In the genomic region with DNA sequence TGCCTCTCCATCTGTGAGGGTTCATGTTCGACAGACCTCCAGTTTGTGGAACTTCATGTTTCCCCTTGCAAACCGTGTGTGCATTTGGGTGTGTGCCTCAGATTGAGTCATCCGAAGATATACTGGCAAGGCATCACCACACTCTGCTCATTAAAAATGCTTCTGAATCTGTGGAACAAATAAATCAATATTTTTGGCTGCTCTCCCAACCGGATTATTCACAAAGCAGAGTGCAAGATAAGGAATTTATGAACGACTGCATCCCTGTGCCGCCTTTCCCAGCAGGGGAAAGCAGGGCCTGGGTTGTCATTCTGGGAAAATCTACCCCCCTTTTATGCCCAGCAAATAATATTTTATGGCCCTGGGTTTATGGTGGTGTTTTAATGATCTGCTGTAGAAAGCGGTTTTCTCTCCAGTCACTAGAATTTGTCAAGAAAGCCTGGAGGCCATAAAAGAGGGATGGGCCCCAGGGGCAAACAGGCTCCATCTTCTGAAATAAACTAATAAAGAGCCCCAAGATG, we compare ENCODE assay signal across 18 cellular contexts. TPM values are rescaled to one million over a fixed set of nuclear protein-coding genes. Genes with fewer than 3 reads are reported as not detected.
DNase-seq lines count a peak whose midpoint lies in the region; ATAC-seq, FAIRE-seq and TF ChIP-seq lines count a peak whose summit lies in the region.
"Had no signal": no experiment of that assay in that cellular context is flagged by ENCODE, and none has a peak within 500 bp of the region (broad histone marks: within the 10 kb centered on the region; RNA-seq: fewer than 3 reads in every experiment).

No MANE protein-coding gene starts in this region.

- TF ChIP-seq CTCF in H1 (IDR thresholded peaks at IDR 0.05; ENCODE audit: control extremely low read depth in 1 of 3, insufficient read depth in 1 of 3, low read depth in 1 of 3, low read length in 3 of 3) (no peak), osteoblast (IDR thresholded peaks at IDR 0.05; ENCODE audit: extremely low read depth, low read depth, low read length) (no peak)

- no peaks in the 10 kb centered on the region for H3K79me2 ChIP-seq in H1 (ENCODE audit: control insufficient read depth in 1 of 2, insufficient read depth in 2 of 2, low read length in 2 of 2)
- H3K79me2 ChIP-seq in osteoblast (ENCODE audit: insufficient read depth, low read length): peaks cover 20% of the 10 kb centered on the region

- no peak overlapping the region for H4K8ac ChIP-seq in H1 (ENCODE audit: extremely low read depth, insufficient read depth, low read length)

- no peak overlapping the region for H3K18ac ChIP-seq in H1 (ENCODE audit: extremely low read depth, low read length)

- H3K9me3 Mint-ChIP-seq in activated T-cell treated with anti-CD3 and anti-CD28 coated beads, Interleukin-2, amount 50 U/mL, for 24 hours: no peaks in the 10 kb centered on the region
- H3K9me3 Mint-ChIP-seq: dendritic cell treated with granulocyte-macrophage colony-stimulating factor and Interleukin-4, amounts not matched to agents 40 ng/mL and 50 ng/mL, for 4 days had no signal

- 87% methylated on average over 7 of the region's 7 CpGs; no CpG with 5 or more reads in 1 of the 2 experiments for WGBS in H1 (ENCODE audit: extremely low coverage in 1 of 2, insufficient coverage in 1 of 2, insufficient read length in 1 of 2, insufficient replicate concordance in 2 of 2, low coverage in 1 of 2, low lambda C conversion rate in 2 of 2, missing lambda C conversion rate in 1 of 2), 2 experiments

- ATAC-seq in GM19397 (IDR thresholded peaks at IDR 0.05; ENCODE audit: unreplicated experiment) (no peak), GM21515 (IDR thresholded peaks at IDR 0.05; ENCODE audit: unreplicated experiment) (no peak), HG03469 (IDR thresholded peaks at IDR 0.05; ENCODE audit: unreplicated experiment) (no peak)

- no peak for TF ChIP-seq EP300 in H1 (IDR thresholded peaks at IDR 0.05; ENCODE audit: borderline replicate concordance in 1 of 2, low read depth in 2 of 2, low read length in 2 of 2)

- H3K14ac ChIP-seq in H1 (ENCODE audit: insufficient read length): no peak overlapping the region

- H3K23ac ChIP-seq in H1 (ENCODE audit: insufficient read length): no peak overlapping the region

- no peak overlapping the region for H3K4ac ChIP-seq in H1 (replicated peaks; ENCODE audit: insufficient read length, low read depth, low read length)

- H3K23me2 ChIP-seq in H1 (ENCODE audit: low read depth, low read length): peaks cover 30% of the 10 kb centered on the region

- H4K20me1 ChIP-seq in H1 (replicated peaks in 1 of 2; ENCODE audit: control insufficient read depth in 1 of 2, insufficient read depth in 2 of 2, low read length in 2 of 2): no peaks in the 10 kb centered on the region
- H4K20me1 ChIP-seq in osteoblast (ENCODE audit: insufficient read depth, low read length): no peaks in the 10 kb centered on the region

- no peak overlapping the region for H3K4me2 ChIP-seq in H1 (ENCODE audit: insufficient read depth in 1 of 2, low read depth in 2 of 2, low read length in 2 of 2)
- H3K4me2 ChIP-seq in osteoblast (ENCODE audit: insufficient read depth, low read length): peak overlapping the region; percentile 6

- H3K4me3 ChIP-seq in H1 (ENCODE audit: extremely low read depth in 1 of 4, insufficient read depth in 2 of 4, low read depth in 3 of 4, low read length in 4 of 4) (no peak overlapping the region), osteoblast (ENCODE audit: insufficient read depth, low read length) (no peak overlapping the region)

- no peak overlapping the region for H3K27ac ChIP-seq in H1 (ENCODE audit: low read depth, low read length)
- H3K27ac ChIP-seq in osteoblast (ENCODE audit: low read depth, low read length): peak overlapping the region; percentile 19

- no peak overlapping the region for H3K27ac Mint-ChIP-seq in activated T-cell treated with anti-CD3 and anti-CD28 coated beads, Interleukin-2, amount 50 U/mL, for 24 hours
- H3K27ac Mint-ChIP-seq: activated naive CD4-positive, alpha-beta T cell treated with anti-CD3 and anti-CD28 coated beads for 36 hours; CD14-positive monocyte; dendritic cell treated with granulocyte-macrophage colony-stimulating factor and Interleukin-4, amounts not matched to agents 40 ng/mL and 50 ng/mL, for 4 days had no signal

- H3K79me1 ChIP-seq in H1 (ENCODE audit: low read depth, low read length): no peaks in the 10 kb centered on the region

- H3K27me3 ChIP-seq in H1 (replicated peaks in 1 of 4; ENCODE audit: control insufficient read depth in 3 of 4, extremely low read depth in 1 of 4, insufficient read depth in 3 of 4, low read length in 3 of 4) (peaks cover 10 to 48% (median 40%) of the 10 kb centered on the region in 4 experiments), osteoblast (ENCODE audit: insufficient read depth, low read length) (no peaks in the 10 kb centered on the region)

- no peak overlapping the region for H3K9ac ChIP-seq in H1 (replicated peaks in 1 of 4; ENCODE audit: extremely low read depth in 1 of 4, low read depth in 3 of 4, low read length in 3 of 4)

- TF ChIP-seq RAD21 in H1 (IDR thresholded peaks at IDR 0.05 in 1 of 2, conservative IDR thresholded peaks at IDR 0.05 in 1 of 2; ENCODE audit: low read depth in 2 of 2, low read length in 2 of 2): no peak

- H3K36me3 ChIP-seq in H1 (ENCODE audit: control insufficient read depth in 2 of 4, insufficient read depth in 4 of 4, low read length in 3 of 4) (no peaks in the 10 kb centered on the region), osteoblast (ENCODE audit: insufficient read depth, low read length) (no peaks in the 10 kb centered on the region)

- no peak overlapping the region for H3K4me3 Mint-ChIP-seq in activated T-cell treated with anti-CD3 and anti-CD28 coated beads, Interleukin-2, amount 50 U/mL, for 24 hours
- H3K4me3 Mint-ChIP-seq: activated naive CD4-positive, alpha-beta T cell treated with anti-CD3 and anti-CD28 coated beads for 36 hours; dendritic cell treated with granulocyte-macrophage colony-stimulating factor and Interleukin-4, amounts not matched to agents 40 ng/mL and 50 ng/mL, for 4 days had no signal

- no peak overlapping the region for H2BK120ac ChIP-seq in H1 (replicated peaks; ENCODE audit: low read depth, low read length)

- no peaks in the 10 kb centered on the region for H3K36me3 Mint-ChIP-seq in activated T-cell treated with anti-CD3 and anti-CD28 coated beads, Interleukin-2, amount 50 U/mL, for 24 hours (ENCODE audit: low read depth)

- TF ChIP-seq POLR2A in H1 (IDR thresholded peaks at IDR 0.05; ENCODE audit: control extremely low read depth in 1 of 2, low read depth in 2 of 2, low read length in 2 of 2): no peak

- no peak overlapping the region for H3K56ac ChIP-seq in H1 (replicated peaks; ENCODE audit: insufficient read length, low read depth, low read length)

- no peak overlapping the region for H2BK5ac ChIP-seq in H1 (ENCODE audit: low read depth, low read length)

- DNase-seq in DMS 273 treated with DMSO at 0.1 percent for 48 hours (lab: John Stamatoyannopoulos, UW) (peak; percentile 24), NCI-H1694 (lab: John Stamatoyannopoulos, UW) (peak; percentile 79), H1 (ENCODE audit: low read depth in 1 of 2, low spot score in 2 of 2) (no peak), osteoblast (ENCODE audit: insufficient read length, low spot score, missing footprints) (peak; percentile 93)
- no peak for DNase-seq in activated T-cell treated with anti-CD3 and anti-CD28 coated beads, Interleukin-2, amount 50 U/mL, for 24 hours
- DNase-seq: activated CD4-positive, alpha-beta T cell treated with anti-CD3 and anti-CD28 coated beads, Interleukin-2, amount 50 U/mL, for 48 hours; activated naive CD4-positive, alpha-beta T cell treated with anti-CD3 and anti-CD28 coated beads for 36 hours; glutamatergic neuron; left cardiac atrium; NCI-H187; stimulated activated CD4-positive, alpha-beta T cell treated with anti-CD3 and anti-CD28 coated beads, Interleukin-15, amount 100 ng/mL, for 24 hours; stimulated activated CD8-positive, alpha-beta memory T cell treated with anti-CD3 and anti-CD28 coated beads, Interleukin-4, amount 100 ng/mL, for 48 hours; T-helper 1 cell had no signal

- H4K91ac ChIP-seq in H1 (replicated peaks; ENCODE audit: insufficient read length, low read length): peak overlapping the region; percentile 46

- POLR2A ChIA-PET in H1 (lab: Charles Lee; ENCODE audit: partially characterized antibody): interaction anchor here (1.6 kb wide), 1 partner anchor 8 kb away, joined by 3 read pairs; no protein-coding TSS in a partner anchor

- H2AK5ac ChIP-seq in H1 (ENCODE audit: low read depth, low read length): no peak overlapping the region

- no peak overlapping the region for H2BK20ac ChIP-seq in H1 (ENCODE audit: low read length)

- CTCF ChIA-PET in H1 (lab: Charles Lee; ENCODE audit: partially characterized antibody): interaction anchor here (1.0 to 1.7 kb wide), 2 partner anchors 100 to 230 kb away, joined by 3 to 4 read pairs; no protein-coding TSS in a partner anchor

- H2AFZ ChIP-seq in H1 (ENCODE audit: low read length) (no peak overlapping the region), osteoblast (ENCODE audit: low read length) (no peak overlapping the region)

- H3K4me1 ChIP-seq in H1 (replicated peaks in 1 of 4; ENCODE audit: control insufficient read depth in 3 of 4, insufficient read depth in 4 of 4, low read length in 3 of 4): peaks cover 8 to 14% (median 11%) of the 10 kb centered on the region in 4 experiments; a peak in 6 of 7 replicates
- H3K4me1 ChIP-seq in osteoblast (ENCODE audit: insufficient read depth, low read length): peaks cover 32% of the 10 kb centered on the region

- H3K9me3 ChIP-seq in H1 (ENCODE audit: insufficient read depth in 2 of 2, low read depth in 1 of 2, low read length in 1 of 2): no peaks in the 10 kb centered on the region
- no peaks in the 10 kb centered on the region for H3K9me3 ChIP-seq in osteoblast (ENCODE audit: low read depth, low read length)

- H3K27me3 Mint-ChIP-seq in activated T-cell treated with anti-CD3 and anti-CD28 coated beads, Interleukin-2, amount 50 U/mL, for 24 hours: peaks cover 46% of the 10 kb centered on the region

- H3K4me1 Mint-ChIP-seq in activated T-cell treated with anti-CD3 and anti-CD28 coated beads, Interleukin-2, amount 50 U/mL, for 24 hours (ENCODE audit: low read depth): peaks cover 16% of the 10 kb centered on the region

- FAIRE-seq in H1 (lab: Jason Lieb, UNC): no peak

- no peak overlapping the region for H4K5ac ChIP-seq in H1 (ENCODE audit: insufficient read length, low read depth, low read length)

- peak overlapping the region; percentile 55; the same call in 1 of the 2 replicates for H2BK15ac ChIP-seq in H1 (ENCODE audit: low read length)

- peak overlapping the region; percentile 51; the same call in 1 of the 2 replicates for H2BK12ac ChIP-seq in H1 (ENCODE audit: low read depth, low read length)

RNA-seq across cellular contexts. Expression of gene WNT5A, which starts 4.2 kb away (rescaled TPM):
- total RNA-seq in H1 (2021; fragmentation: NEBNext Ultra II Directional; extraction: Animal tissue kit (Norgen Biotek cat#: 25700)): 3.3 and 5.6 TPM in 2 replicates
- 3.9 and 4.2 TPM in 2 replicates for polyA plus RNA-seq in H1 (2011; rRNA removed)
- 2.8 TPM for polyA plus RNA-seq in H1 (2011; cell fraction: cytosol; rRNA removed)
- 8.1 TPM for polyA plus RNA-seq in H1 (2011; cell fraction: nucleus; rRNA removed)
- polyA plus RNA-seq in H1 (2012, experiment 1 of 2): 2.7 to 4.3 TPM (median 3.2 TPM) in 4 replicates
- polyA plus RNA-seq in H1 (2012, experiment 2 of 2): 0.49 TPM
- polyA plus RNA-seq in H1 (2013, experiment 1 of 2): 2.2 TPM
- polyA plus RNA-seq in H1 (2013, experiment 2 of 2): 2.2 TPM
- polyA minus RNA-seq in H1 (2011; rRNA and poly(A)+ RNA removed): 6.5 and 13.0 TPM in 2 replicates
- 10.1 TPM for polyA minus RNA-seq in H1 (2011; cell fraction: cytosol; rRNA and poly(A)+ RNA removed)
- polyA minus RNA-seq in H1 (2011; cell fraction: nucleus; rRNA and poly(A)+ RNA removed): 12.2 TPM
- 116 and 145 TPM in 2 replicates for total RNA-seq in osteoblast
- total RNA-seq: activated naive CD4-positive, alpha-beta T cell treated with anti-CD3 and anti-CD28 coated beads for 36 hours had no signal

Comparison
In these comparisons a context has a peak if more than half of its experiments do, and no peak if none do; other contexts are left out.
1. DNase-seq: peak in DMS 273 treated with DMSO at 0.1 percent for 48 hours (single experiment), NCI-H1694 (single experiment) and osteoblast (single experiment); none in H1 (0 of 2) and activated T-cell treated with anti-CD3 and anti-CD28 coated beads, Interleukin-2, amount 50 U/mL, for 24 hours (single experiment).
2. RNA of gene WNT5A, which starts 4.2 kb away (total RNA-seq): 116 to 145 TPM in osteoblast; 3.3 to 5.6 TPM in H1; every median in the first group is over 10 times any median in the second.